ENCODE assay signal across 19 cellular contexts in the genomic region with DNA sequence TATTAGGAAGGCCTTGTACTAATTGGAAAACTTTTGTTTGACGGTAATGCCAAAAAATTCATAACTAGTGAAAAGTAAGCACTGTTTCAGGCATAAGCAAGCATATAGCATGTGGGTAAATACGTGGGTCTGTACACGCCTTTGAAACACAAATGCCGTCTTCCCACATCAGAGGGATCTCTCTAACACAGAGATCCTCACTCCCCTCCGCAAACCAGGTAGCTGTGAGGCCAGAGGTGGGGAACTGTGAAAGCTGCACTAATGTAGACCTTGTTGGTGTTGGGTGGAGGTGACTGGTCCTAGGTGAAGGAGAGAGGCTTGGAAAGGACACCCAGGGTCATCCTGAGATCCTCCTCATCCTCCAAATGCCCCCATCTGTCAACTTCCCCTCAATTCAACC. TPM values are rescaled to one million over a fixed set of nuclear protein-coding genes. Genes with fewer than 3 reads are reported as not detected.
DNase-seq lines count a peak whose midpoint lies in the region; ATAC-seq lines count a peak whose summit lies in the region.
"Had no signal": no experiment of that assay in that cellular context is flagged by ENCODE, and none has a peak within 500 bp of the region (broad histone marks: within the 10 kb centered on the region; RNA-seq: fewer than 3 reads in every experiment).

No MANE protein-coding gene starts in this region.

- peaks cover 2% of the 10 kb centered on the region for H3K36me3 Mint-ChIP-seq in activated T-cell treated with anti-CD3 and anti-CD28 coated beads, Interleukin-2, amount 50 U/mL, for 4 hours (ENCODE audit: insufficient read depth)
- no peaks in the 10 kb centered on the region for H3K36me3 Mint-ChIP-seq in activated T-helper 17 cell treated with anti-CD3 and anti-CD28 coated beads, Interleukin-2, amount 50 U/mL, for 72 hours (ENCODE audit: low read depth)

- H3K9me3 Mint-ChIP-seq in activated T-cell treated with anti-CD3 and anti-CD28 coated beads, Interleukin-2, amount 50 U/mL, for 4 hours = no peaks in the 10 kb centered on the region
- H3K9me3 Mint-ChIP-seq in activated T-helper 17 cell treated with anti-CD3 and anti-CD28 coated beads, Interleukin-2, amount 50 U/mL, for 72 hours = no peaks in the 10 kb centered on the region

- H3K4me1 Mint-ChIP-seq in activated T-cell treated with anti-CD3 and anti-CD28 coated beads, Interleukin-2, amount 50 U/mL, for 4 hours (ENCODE audit: low read depth) = peaks cover 23% of the 10 kb centered on the region
- peaks cover 8% of the 10 kb centered on the region for H3K4me1 Mint-ChIP-seq in activated T-helper 17 cell treated with anti-CD3 and anti-CD28 coated beads, Interleukin-2, amount 50 U/mL, for 72 hours

- no peak overlapping the region for H3K4me3 Mint-ChIP-seq in activated T-cell treated with anti-CD3 and anti-CD28 coated beads, Interleukin-2, amount 50 U/mL, for 4 hours
- H3K4me3 Mint-ChIP-seq in activated T-helper 17 cell treated with anti-CD3 and anti-CD28 coated beads, Interleukin-2, amount 50 U/mL, for 72 hours = no peak overlapping the region

- peak; percentile 46 to 52 for ATAC-seq in activated T-cell treated with anti-CD3 and anti-CD28 coated beads, Interleukin-2, amount 50 U/mL, for 4 hours
- ATAC-seq in activated T-helper 17 cell treated with anti-CD3 and anti-CD28 coated beads, Interleukin-2, amount 50 U/mL, for 72 hours (replicated peaks) = peak; percentile 39
- ATAC-seq in GM18870 (IDR thresholded peaks at IDR 0.05; ENCODE audit: unreplicated experiment) = no peak

- no peaks in the 10 kb centered on the region for H3K27me3 Mint-ChIP-seq in activated T-cell treated with anti-CD3 and anti-CD28 coated beads, Interleukin-2, amount 50 U/mL, for 4 hours (ENCODE audit: low read depth)
- peaks cover 3% of the 10 kb centered on the region for H3K27me3 Mint-ChIP-seq in activated T-helper 17 cell treated with anti-CD3 and anti-CD28 coated beads, Interleukin-2, amount 50 U/mL, for 72 hours

- no peak for DNase-seq in activated T-cell treated with anti-CD3 and anti-CD28 coated beads, Interleukin-2, amount 50 U/mL, for 4 hours
- no peak for DNase-seq in activated T-cell treated with anti-CD3 and anti-CD28 coated beads for 4 hours
- DNase-seq in Jurkat, Clone E6-1 (ENCODE audit: low read depth, low spot score) = peak; percentile 65
- no peak for DNase-seq in substantia nigra (lab: John Stamatoyannopoulos, UW)
- DNase-seq in activated effector memory CD4-positive, alpha-beta T cell treated with anti-CD3 and anti-CD28 coated beads, Interleukin-2, amount 50 U/mL, for 16 hours = no peak
- DNase-seq: COR-L47, DMS79, H7, IMR-90, NCI-H146, NCI-H2029 treated with DMSO at 0.1 percent for 48 hours, NCI-H345, NCI-H524, NCI-H774, Right ventricle myocardium superior had no signal

- no peak overlapping the region for H3K27ac Mint-ChIP-seq in activated T-helper 17 cell treated with anti-CD3 and anti-CD28 coated beads, Interleukin-2, amount 50 U/mL, for 72 hours

- H3K4me3 ChIP-seq in Jurkat, Clone E6-1 (ENCODE audit: low read length) = no peak overlapping the region

- no peak overlapping the region for H3K27ac ChIP-seq in substantia nigra (ENCODE audit: low read depth, low read length, poor library complexity, severe bottlenecking)
- H3K27ac ChIP-seq: C4-2B had no signal

RNA-seq across cellular contexts. Expression of gene POU2F2, which starts 16.0 kb away (rescaled TPM):
- 100 to 1,000 TPM in 1 of 3 donors, 10 to 100 TPM in 2; 83.9 to 123 (median 85.7) TPM for total RNA-seq in activated T-cell treated with anti-CD3 and anti-CD28 coated beads, Interleukin-2, amount 50 U/mL, for 4 hours
- 3.7 TPM for polyA plus RNA-seq in Jurkat, Clone E6-1 (2012; ENCODE audit: insufficient read depth, insufficient read length)
- total RNA-seq in activated T-helper 17 cell treated with anti-CD3 and anti-CD28 coated beads, Interleukin-2, amount 50 U/mL, for 72 hours = 10 to 100 TPM; 33.1 to 95.9 TPM
- total RNA-seq: SK-MEL-5 had no signal
